ENCODE assay signal across 25 cellular contexts in the genomic region with DNA sequence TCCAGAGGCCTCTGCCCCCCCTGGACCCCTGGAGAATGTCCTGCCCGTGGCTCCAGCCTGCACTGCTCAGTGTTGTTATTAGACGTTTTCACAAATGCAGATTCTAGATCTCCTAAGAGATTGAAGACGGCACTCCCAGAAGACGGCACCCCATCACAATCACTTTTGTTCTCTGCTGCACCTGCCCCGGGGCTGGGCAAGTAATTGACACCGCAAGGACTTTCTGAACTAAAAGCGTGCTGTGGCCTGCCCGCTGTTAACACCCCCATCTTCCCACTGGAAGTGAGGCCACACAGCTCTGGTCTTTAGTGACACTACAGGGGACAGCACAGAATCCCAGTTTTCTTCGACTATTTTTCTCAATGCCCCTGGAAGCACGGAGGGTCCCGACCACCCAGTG.
"Had no signal": no experiment of that assay in that cellular context is flagged by ENCODE, and none has a peak within 500 bp of the region (broad histone marks: within the 10 kb centered on the region; RNA-seq: fewer than 3 reads in every experiment).

No MANE protein-coding gene starts in this region.

- H3K9me3 Mint-ChIP-seq: activated CD4-positive, alpha-beta memory T cell treated with anti-CD3 and anti-CD28 coated beads, Interleukin-2, amount 10 ng/mL, durations not matched to agents 7 days and 5 days; activated CD4-positive, alpha-beta T cell treated with anti-CD3 and anti-CD28 coated beads, Interleukin-2, amount 10 ng/mL, durations not matched to agents 24 days and 14 days; activated naive CD4-positive, alpha-beta T cell treated with anti-CD3 and anti-CD28 coated beads, Interleukin-2, amount 10 ng/mL, durations not matched to agents 7 days and 5 days; activated T-cell treated with anti-CD3 and anti-CD28 coated beads, Interleukin-2, amount 50 U/mL, for 72 hours; brain; effector memory CD8-positive, alpha-beta T cell; neural crest cell; stimulated activated naive CD8-positive, alpha-beta T cell treated with anti-CD3 and anti-CD28 coated beads, Interleukin-15, amount 100 ng/mL, for 72 hours had no signal

- H3K36me3 Mint-ChIP-seq: activated naive CD4-positive, alpha-beta T cell treated with anti-CD3 and anti-CD28 coated beads, Interleukin-2, amount 10 ng/mL, durations not matched to agents 7 days and 5 days; brain; immature natural killer cell; naive thymus-derived CD4-positive, alpha-beta T cell had no signal

- H2AFZ ChIP-seq: hepatocyte had no signal

- ATAC-seq: activated CD4-positive, CD25-positive, alpha-beta regulatory T cell treated with anti-CD3 and anti-CD28 coated beads, Interleukin-2, amount 50 U/mL, for 24 hours; activated T-cell treated with anti-CD3 and anti-CD28 coated beads, Interleukin-2, amount 50 U/mL, for 72 hours; effector memory CD8-positive, alpha-beta T cell; esophagus mucosa; left lung; naive thymus-derived CD4-positive, alpha-beta T cell; right lobe of liver; stimulated activated naive CD8-positive, alpha-beta T cell treated with anti-CD3 and anti-CD28 coated beads, Interleukin-15, amount 100 ng/mL, for 72 hours had no signal

- H3K4me1 Mint-ChIP-seq: activated CD4-positive, alpha-beta memory T cell treated with anti-CD3 and anti-CD28 coated beads, Interleukin-2, amount 10 ng/mL, durations not matched to agents 7 days and 5 days; activated CD4-positive, alpha-beta T cell treated with anti-CD3 and anti-CD28 coated beads, Interleukin-2, amount 10 ng/mL, durations not matched to agents 24 days and 14 days; activated naive CD4-positive, alpha-beta T cell treated with anti-CD3 and anti-CD28 coated beads, Interleukin-2, amount 10 ng/mL, durations not matched to agents 7 days and 5 days; immature natural killer cell; neural crest cell; stimulated activated naive CD8-positive, alpha-beta T cell treated with anti-CD3 and anti-CD28 coated beads, Interleukin-15, amount 100 ng/mL, for 72 hours had no signal

- H3K27me3 ChIP-seq: right lobe of liver had no signal

- H3K27ac Mint-ChIP-seq: activated CD4-positive, alpha-beta memory T cell treated with anti-CD3 and anti-CD28 coated beads, Interleukin-2, amount 10 ng/mL, durations not matched to agents 7 days and 5 days; activated CD4-positive, alpha-beta T cell treated with anti-CD3 and anti-CD28 coated beads, Interleukin-2, amount 10 ng/mL, durations not matched to agents 24 days and 14 days; activated naive CD4-positive, alpha-beta T cell treated with anti-CD3 and anti-CD28 coated beads, Interleukin-2, amount 10 ng/mL, durations not matched to agents 7 days and 5 days; activated T-cell treated with anti-CD3 and anti-CD28 coated beads, Interleukin-2, amount 50 U/mL, for 72 hours; effector memory CD8-positive, alpha-beta T cell; immature natural killer cell had no signal

- H3K4me3 Mint-ChIP-seq: activated CD4-positive, alpha-beta memory T cell treated with anti-CD3 and anti-CD28 coated beads, Interleukin-2, amount 10 ng/mL, durations not matched to agents 7 days and 5 days; activated CD4-positive, alpha-beta T cell treated with anti-CD3 and anti-CD28 coated beads, Interleukin-2, amount 10 ng/mL, durations not matched to agents 24 days and 14 days; activated naive CD4-positive, alpha-beta T cell treated with anti-CD3 and anti-CD28 coated beads, Interleukin-2, amount 10 ng/mL, durations not matched to agents 7 days and 5 days; activated T-cell treated with anti-CD3 and anti-CD28 coated beads, Interleukin-2, amount 50 U/mL, for 72 hours; brain; effector memory CD8-positive, alpha-beta T cell; immature natural killer cell; neural crest cell; stimulated activated naive CD8-positive, alpha-beta T cell treated with anti-CD3 and anti-CD28 coated beads, Interleukin-15, amount 100 ng/mL, for 72 hours had no signal

- H3K36me3 ChIP-seq: left lung, right lobe of liver, tibial artery had no signal

- H3K27me3 Mint-ChIP-seq: activated CD4-positive, alpha-beta T cell treated with anti-CD3 and anti-CD28 coated beads, Interleukin-2, amount 10 ng/mL, durations not matched to agents 24 days and 14 days had no signal

- H3K4me1 ChIP-seq: left lung, right lobe of liver, tibial artery had no signal

- H3K4me3 ChIP-seq: dorsolateral prefrontal cortex, hepatocyte, left lung, lung, right lobe of liver, skin epidermis, tibial artery had no signal

- H3K79me2 ChIP-seq: hepatocyte had no signal

- H3K9me3 ChIP-seq: left lung, right lobe of liver, tibial artery had no signal

- DNase-seq: activated CD4-positive, alpha-beta memory T cell treated with anti-CD3 and anti-CD28 coated beads, Interleukin-2, amount 10 ng/mL, durations not matched to agents 7 days and 5 days; activated CD4-positive, alpha-beta T cell treated with anti-CD3 and anti-CD28 coated beads, Interleukin-2, amount 10 ng/mL, durations not matched to agents 24 days and 14 days; activated effector memory CD4-positive, alpha-beta T cell treated with Interleukin-2 at 50 U/mL for 16 hours; activated naive CD4-positive, alpha-beta T cell treated with anti-CD3 and anti-CD28 coated beads, Interleukin-2, amount 10 ng/mL, durations not matched to agents 7 days and 5 days; activated T-cell treated with anti-CD3 and anti-CD28 coated beads, Interleukin-2, amount 50 U/mL, for 72 hours; central memory CD4-positive, alpha-beta T cell; dorsolateral prefrontal cortex; effector memory CD8-positive, alpha-beta T cell; foreskin melanocyte; immature natural killer cell; kidney glomerular epithelial cell; naive thymus-derived CD4-positive, alpha-beta T cell; occipital lobe; right lobe of liver; stimulated activated CD4-positive, alpha-beta T cell treated with anti-CD3 and anti-CD28 coated beads, Interleukin-1b, Interleukin-23, amount 100 ng/mL, for 48 hours; stimulated activated naive CD8-positive, alpha-beta T cell treated with anti-CD3 and anti-CD28 coated beads, Interleukin-15, amount 100 ng/mL, for 72 hours; tibial artery had no signal

- H3K27ac ChIP-seq: hepatocyte, left lung, right lobe of liver, skin epidermis, tibial artery had no signal

- H3K4me2 ChIP-seq: hepatocyte had no signal
